22 cellular contexts compared by ENCODE assay signal in genomic region chr7:80039255-80039884, GRCh38.
DNase-seq lines count a peak whose midpoint lies in the region; ATAC-seq and TF ChIP-seq lines count a peak whose summit lies in the region.
"Had no signal": no experiment of that assay in that cellular context is flagged by ENCODE, and none has a peak within 500 bp of the region (broad histone marks: within the 10 kb centered on the region; RNA-seq: fewer than 3 reads in every experiment).

No MANE protein-coding gene starts in this region.

- CTCF ChIA-PET in HEK293 (lab: Yijun Ruan, JAX) = interaction anchor here (0.6 to 0.7 kb wide), 3 partner anchors 219 to 741 kb away, joined by 3 read pairs; no protein-coding TSS in a partner anchor

- no peak for ATAC-seq in GM21390 (IDR thresholded peaks at IDR 0.05; ENCODE audit: unreplicated experiment)
- ATAC-seq: activated CD4-positive, CD25-positive, alpha-beta regulatory T cell treated with anti-CD3 and anti-CD28 coated beads, Interleukin-2, amount 50 U/mL, for 24 hours; left colon; naive thymus-derived CD8-positive, alpha-beta T cell; right cardiac atrium had no signal

- H3K36me3 ChIP-seq in BE2C (no peaks in the 10 kb centered on the region), HEK293 (ENCODE audit: control insufficient read depth in 2 of 2, insufficient read depth in 1 of 2, low read length in 2 of 2) (no peaks in the 10 kb centered on the region), SK-N-MC (ENCODE audit: insufficient read depth, low read length) (no peaks in the 10 kb centered on the region), endodermal cell (ENCODE audit: control insufficient read depth, insufficient read depth, low read length) (no peaks in the 10 kb centered on the region)
- H3K36me3 ChIP-seq: breast epithelium, ovary, stomach, tibial nerve had no signal

- H3K9me3 Mint-ChIP-seq in endodermal cell (peaks cover 7% of the 10 kb centered on the region), chondrocyte (ENCODE audit: low read depth) (no peaks in the 10 kb centered on the region)

- H3K4me1 Mint-ChIP-seq in endodermal cell (no peaks in the 10 kb centered on the region), chondrocyte (ENCODE audit: low read depth) (no peaks in the 10 kb centered on the region)

- no peak overlapping the region for H3K27ac Mint-ChIP-seq in endodermal cell
- no peak overlapping the region for H3K27ac Mint-ChIP-seq in chondrocyte (ENCODE audit: unreplicated experiment)
- H3K27ac Mint-ChIP-seq: naive thymus-derived CD8-positive, alpha-beta T cell had no signal

- H3K27me3 ChIP-seq in BE2C (no peaks in the 10 kb centered on the region), endodermal cell (ENCODE audit: control insufficient read depth, insufficient read depth, low read length, poor library complexity, severe bottlenecking) (no peaks in the 10 kb centered on the region)
- H3K27me3 ChIP-seq: breast epithelium, ovary, stomach, tibial nerve had no signal

- H3K9ac ChIP-seq in SK-N-MC (ENCODE audit: insufficient read length) = no peak overlapping the region
- H3K9ac ChIP-seq in endodermal cell (ENCODE audit: extremely low read depth, low read length, poor library complexity, severe bottlenecking) = no peak overlapping the region

- no peaks in the 10 kb centered on the region for H3K9me3 ChIP-seq in BE2C
- H3K9me3 ChIP-seq in HEK293 (ENCODE audit: control insufficient read depth, insufficient read depth, low read depth, low read length) = no peaks in the 10 kb centered on the region
- H3K9me3 ChIP-seq in SK-N-MC (ENCODE audit: low read depth, low read length) = no peaks in the 10 kb centered on the region
- peaks cover 5% of the 10 kb centered on the region for H3K9me3 ChIP-seq in endodermal cell (ENCODE audit: control insufficient read depth, low read length)
- H3K9me3 ChIP-seq: ovary, stomach, tibial nerve had no signal

- POLR2A ChIA-PET in HEK293 (lab: Yijun Ruan, JAX) = no interaction called here

- no peaks in the 10 kb centered on the region for H3K36me3 Mint-ChIP-seq in endodermal cell (ENCODE audit: low read depth)
- no peaks in the 10 kb centered on the region for H3K36me3 Mint-ChIP-seq in chondrocyte (ENCODE audit: low read depth)

- DNase-seq in BE2C = peak; percentile 56
- DNase-seq in SK-N-MC (ENCODE audit: low read depth, low spot score) = no peak
- DNase-seq in fibroblast of pulmonary artery (ENCODE audit: low read depth) = peak; percentile 27
- no peak for DNase-seq in endodermal cell
- DNase-seq in AG08395 (ENCODE audit: low spot score) = no peak
- DNase-seq in chondrocyte (ENCODE audit: low spot score) = no peak
- DNase-seq: activated gamma-delta T cell treated with Interleukin-2 at 50 U/mL for 16 hours; activated T-cell treated with anti-CD3 and anti-CD28 coated beads, Interleukin-2, amount 50 U/mL, for 1 hour; cortex of kidney; head of caudate nucleus; left colon; naive thymus-derived CD8-positive, alpha-beta T cell; ovary; right cardiac atrium; RPMI8226; stomach; T-helper 9 cell had no signal

- H3K27ac ChIP-seq in HEK293 (ENCODE audit: extremely low read depth, low read depth, low read length) (no peak overlapping the region), SK-N-MC (0 out of 2 replicates have a peak overlapping the region, but pooled peaks have one; percentile 34), endodermal cell (ENCODE audit: low read depth, low read length) (no peak overlapping the region)
- H3K27ac ChIP-seq: breast epithelium, ovary, stomach, tibial nerve had no signal

- no peak overlapping the region for H3K4me3 ChIP-seq in BE2C (ENCODE audit: low read depth, low read length)
- no peak overlapping the region for H3K4me3 ChIP-seq in HEK293 (ENCODE audit: low read depth, low read length)
- no peak overlapping the region for H3K4me3 ChIP-seq in SK-N-MC
- H3K4me3 ChIP-seq in fibroblast of pulmonary artery (replicated peaks; ENCODE audit: low read depth, low read length) = no peak overlapping the region
- H3K4me3 ChIP-seq in endodermal cell (ENCODE audit: low read length) = no peak overlapping the region
- H3K4me3 ChIP-seq: breast epithelium, ovary, stomach, tibial nerve had no signal

- TF ChIP-seq CTCF in BE2C (IDR thresholded peaks at IDR 0.05; ENCODE audit: low read depth, low read length) = no peak; the same call in 1 of the 2 replicates
- TF ChIP-seq CTCF in HEK293 (tag by site-specific recombination; IDR thresholded peaks at IDR 0.05) = no peak
- no peak for TF ChIP-seq CTCF in fibroblast of pulmonary artery (IDR thresholded peaks at IDR 0.05; ENCODE audit: low read length, missing control alignments)
- TF ChIP-seq CTCF in endodermal cell (conservative IDR thresholded peaks at IDR 0.05) = no peak
- no peak for TF ChIP-seq CTCF in chondrocyte (IDR thresholded peaks at IDR 0.05)

- peaks cover 20% of the 10 kb centered on the region for H3K4me1 ChIP-seq in BE2C
- no peaks in the 10 kb centered on the region for H3K4me1 ChIP-seq in HEK293 (ENCODE audit: control insufficient read depth, insufficient read depth, low read length)
- H3K4me1 ChIP-seq in endodermal cell (ENCODE audit: control insufficient read depth, insufficient read depth, low read length) = no peaks in the 10 kb centered on the region
- H3K4me1 ChIP-seq: breast epithelium, stomach had no signal

- WGBS in endodermal cell (ENCODE audit: insufficient coverage in 1 of 2, insufficient read length in 1 of 2), 2 experiments = 85 to 94% methylated on average over 3 to 5 of the region's 5 CpGs

- H3K27me3 Mint-ChIP-seq in endodermal cell (ENCODE audit: insufficient read depth) (no peaks in the 10 kb centered on the region), chondrocyte (ENCODE audit: low read depth) (peaks cover 2% of the 10 kb centered on the region)

- H3K4me3 Mint-ChIP-seq in endodermal cell (no peak overlapping the region), chondrocyte (ENCODE audit: unreplicated experiment) (no peak overlapping the region)
- H3K4me3 Mint-ChIP-seq: naive thymus-derived CD8-positive, alpha-beta T cell had no signal

TF ChIP-seq in HEK293, 187 proteins besides CTCF, POLR2A, EP300 and RAD21:
- TF ChIP-seq ZNF133 (tag by site-specific recombination; IDR thresholded peaks at IDR 0.05) (no peak), PRDM10 (tag by site-specific recombination; IDR thresholded peaks at IDR 0.05) (peak; percentile 76)

Comparison
In these comparisons a context has a peak if more than half of its experiments do, and no peak if none do; other contexts are left out.
1. DNase-seq: peak in BE2C (single experiment) and fibroblast of pulmonary artery (single experiment); none in SK-N-MC (single experiment), endodermal cell (single experiment), AG08395 (single experiment) and chondrocyte (single experiment).